Comparison of ENCODE assay signal across 1 cellular context in the genomic region with DNA sequence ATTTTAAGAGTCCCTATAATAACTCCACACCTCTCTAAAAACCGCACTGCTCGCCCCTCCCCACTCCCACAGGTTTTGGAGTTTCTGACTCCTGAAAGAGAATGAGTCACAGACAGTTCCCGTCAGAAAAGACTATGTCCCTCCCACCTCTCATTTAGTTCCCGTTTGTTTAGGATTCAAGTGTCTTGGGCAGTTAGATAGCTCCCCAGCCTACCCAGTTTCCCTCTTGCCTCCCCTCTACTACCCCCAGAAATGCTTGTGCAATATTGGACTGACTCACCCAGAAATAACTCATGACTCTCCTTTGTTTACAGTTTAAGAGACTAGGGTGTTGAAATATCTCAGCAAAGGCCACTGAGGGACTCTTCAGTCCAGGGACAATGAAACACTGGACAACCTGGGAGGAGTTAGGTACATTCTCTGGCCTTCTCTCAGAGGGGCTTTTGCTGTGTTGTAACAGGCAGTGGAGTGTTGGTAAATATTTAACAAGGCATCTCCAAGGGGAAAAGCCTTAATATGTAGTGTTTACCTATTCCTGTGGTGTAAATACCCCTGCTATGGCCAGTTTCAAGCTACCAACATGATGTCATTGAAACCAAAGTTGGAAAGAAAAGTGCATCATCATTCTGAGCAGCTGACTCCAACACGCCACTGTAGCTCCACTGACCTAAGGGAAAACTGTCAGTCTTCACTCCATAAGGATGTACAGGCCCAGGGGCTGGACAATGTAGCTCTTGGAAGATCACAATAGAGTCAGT.
TF ChIP-seq lines count a peak whose summit lies in the region.

No MANE protein-coding gene starts in this region.

TF ChIP-seq in HepG2, 621 proteins besides CTCF, POLR2A, EP300 and RAD21 (continued from another document and continues in another):
- TF ChIP-seq, protein P1, sequence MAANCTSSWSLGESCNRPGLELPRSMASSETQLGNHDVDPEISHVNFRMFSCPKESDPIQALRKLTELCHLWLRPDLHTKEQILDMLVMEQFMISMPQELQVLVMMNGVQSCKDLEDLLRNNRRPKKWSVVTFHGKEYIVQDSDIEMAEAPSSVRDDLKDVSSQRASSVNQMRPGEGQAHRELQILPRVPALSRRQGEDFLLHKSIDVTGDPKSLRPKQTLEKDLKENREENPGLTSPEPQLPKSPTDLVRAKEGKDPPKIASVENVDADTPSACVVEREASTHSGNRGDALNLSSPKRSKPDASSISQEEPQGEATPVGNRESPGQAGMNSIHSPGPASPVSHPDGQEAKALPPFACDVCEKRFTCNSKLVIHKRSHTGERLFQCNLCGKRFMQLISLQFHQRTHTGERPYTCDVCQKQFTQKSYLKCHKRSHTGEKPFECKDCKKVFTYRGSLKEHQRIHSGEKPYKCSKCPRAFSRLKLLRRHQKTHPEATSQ (CRISPR knock-in tag; IDR thresholded peaks at IDR 0.05; ENCODE audit: borderline replicate concordance): peak; percentile 60; the same call in 1 of the 2 replicates
- TF ChIP-seq NPAS2 (CRISPR knock-in tag; IDR thresholded peaks at IDR 0.05; ENCODE audit: borderline replicate concordance): no peak
- no peak for TF ChIP-seq HCFC1 (IDR thresholded peaks at IDR 0.05; ENCODE audit: low read depth, low read length)
- TF ChIP-seq, protein P2, sequence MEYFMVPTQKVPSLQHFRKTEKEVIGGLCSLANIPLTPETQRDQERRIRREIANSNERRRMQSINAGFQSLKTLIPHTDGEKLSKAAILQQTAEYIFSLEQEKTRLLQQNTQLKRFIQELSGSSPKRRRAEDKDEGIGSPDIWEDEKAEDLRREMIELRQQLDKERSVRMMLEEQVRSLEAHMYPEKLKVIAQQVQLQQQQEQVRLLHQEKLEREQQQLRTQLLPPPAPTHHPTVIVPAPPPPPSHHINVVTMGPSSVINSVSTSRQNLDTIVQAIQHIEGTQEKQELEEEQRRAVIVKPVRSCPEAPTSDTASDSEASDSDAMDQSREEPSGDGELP (IDR thresholded peaks at IDR 0.05; ENCODE audit: borderline replicate concordance, low read depth): peak; percentile 93
- TF ChIP-seq ARHGAP35 (CRISPR knock-in tag; IDR thresholded peaks at IDR 0.05; ENCODE audit: borderline replicate concordance): no peak
- peak; percentile 50; the same call in 1 of the 2 replicates for TF ChIP-seq SPEN (CRISPR knock-in tag; IDR thresholded peaks at IDR 0.05; ENCODE audit: low read depth)
- peak; percentile 82 for TF ChIP-seq SKI (IDR thresholded peaks at IDR 0.05; ENCODE audit: partially characterized antibody)
- TF ChIP-seq NCOA2 (CRISPR knock-in tag; IDR thresholded peaks at IDR 0.05): peak; percentile 96
- peak; percentile 96 for TF ChIP-seq FOXA1 (IDR thresholded peaks at IDR 0.05)
- TF ChIP-seq FOXA1 (CRISPR knock-in tag; IDR thresholded peaks at IDR 0.05): peak; percentile 92
- peak; percentile 99 for TF ChIP-seq PHF21A (CRISPR knock-in tag; IDR thresholded peaks at IDR 0.05)
- peak; percentile 99 for TF ChIP-seq ZBTB21 (CRISPR knock-in tag; IDR thresholded peaks at IDR 0.05)
- no peak for TF ChIP-seq SIN3B (IDR thresholded peaks at IDR 0.05; ENCODE audit: low read length)
- 0 out of 2 replicates have a peak, but pooled peaks have one; percentile 51 for TF ChIP-seq GZF1 (CRISPR knock-in tag; IDR thresholded peaks at IDR 0.05)
- peak; percentile 50; the same call in 1 of the 2 replicates for TF ChIP-seq ZNF652 (CRISPR knock-in tag; IDR thresholded peaks at IDR 0.05; ENCODE audit: borderline replicate concordance, low read depth)
- 0 out of 2 replicates have a peak, but pooled peaks have one; percentile 30 for TF ChIP-seq ZNF337 (CRISPR knock-in tag; IDR thresholded peaks at IDR 0.05; ENCODE audit: borderline replicate concordance, low read depth)
- 0 out of 2 replicates have a peak, but pooled peaks have one; percentile 37 for TF ChIP-seq MZF1 (CRISPR knock-in tag; IDR thresholded peaks at IDR 0.05; ENCODE audit: borderline replicate concordance)
- TF ChIP-seq SALL1 (CRISPR knock-in tag; IDR thresholded peaks at IDR 0.05): peak; percentile 84; the same call in 1 of the 2 replicates
- TF ChIP-seq SOX6 (IDR thresholded peaks at IDR 0.05): no peak
- peak; percentile 100 for TF ChIP-seq SOX6 (CRISPR knock-in tag; IDR thresholded peaks at IDR 0.05)
- TF ChIP-seq, protein P3, sequence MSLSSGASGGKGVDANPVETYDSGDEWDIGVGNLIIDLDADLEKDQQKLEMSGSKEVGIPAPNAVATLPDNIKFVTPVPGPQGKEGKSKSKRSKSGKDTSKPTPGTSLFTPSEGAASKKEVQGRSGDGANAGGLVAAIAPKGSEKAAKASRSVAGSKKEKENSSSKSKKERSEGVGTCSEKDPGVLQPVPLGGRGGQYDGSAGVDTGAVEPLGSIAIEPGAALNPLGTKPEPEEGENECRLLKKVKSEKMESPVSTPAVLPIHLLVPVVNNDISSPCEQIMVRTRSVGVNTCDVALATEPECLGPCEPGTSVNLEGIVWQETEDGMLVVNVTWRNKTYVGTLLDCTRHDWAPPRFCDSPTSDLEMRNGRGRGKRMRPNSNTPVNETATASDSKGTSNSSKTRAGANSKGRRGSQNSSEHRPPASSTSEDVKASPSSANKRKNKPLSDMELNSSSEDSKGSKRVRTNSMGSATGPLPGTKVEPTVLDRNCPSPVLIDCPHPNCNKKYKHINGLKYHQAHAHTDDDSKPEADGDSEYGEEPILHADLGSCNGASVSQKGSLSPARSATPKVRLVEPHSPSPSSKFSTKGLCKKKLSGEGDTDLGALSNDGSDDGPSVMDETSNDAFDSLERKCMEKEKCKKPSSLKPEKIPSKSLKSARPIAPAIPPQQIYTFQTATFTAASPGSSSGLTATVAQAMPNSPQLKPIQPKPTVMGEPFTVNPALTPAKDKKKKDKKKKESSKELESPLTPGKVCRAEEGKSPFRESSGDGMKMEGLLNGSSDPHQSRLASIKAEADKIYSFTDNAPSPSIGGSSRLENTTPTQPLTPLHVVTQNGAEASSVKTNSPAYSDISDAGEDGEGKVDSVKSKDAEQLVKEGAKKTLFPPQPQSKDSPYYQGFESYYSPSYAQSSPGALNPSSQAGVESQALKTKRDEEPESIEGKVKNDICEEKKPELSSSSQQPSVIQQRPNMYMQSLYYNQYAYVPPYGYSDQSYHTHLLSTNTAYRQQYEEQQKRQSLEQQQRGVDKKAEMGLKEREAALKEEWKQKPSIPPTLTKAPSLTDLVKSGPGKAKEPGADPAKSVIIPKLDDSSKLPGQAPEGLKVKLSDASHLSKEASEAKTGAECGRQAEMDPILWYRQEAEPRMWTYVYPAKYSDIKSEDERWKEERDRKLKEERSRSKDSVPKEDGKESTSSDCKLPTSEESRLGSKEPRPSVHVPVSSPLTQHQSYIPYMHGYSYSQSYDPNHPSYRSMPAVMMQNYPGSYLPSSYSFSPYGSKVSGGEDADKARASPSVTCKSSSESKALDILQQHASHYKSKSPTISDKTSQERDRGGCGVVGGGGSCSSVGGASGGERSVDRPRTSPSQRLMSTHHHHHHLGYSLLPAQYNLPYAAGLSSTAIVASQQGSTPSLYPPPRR (CRISPR knock-in tag; IDR thresholded peaks at IDR 0.05; ENCODE audit: borderline replicate concordance): peak; percentile 91; the same call in 1 of the 2 replicates
- TF ChIP-seq STAT5B (CRISPR knock-in tag; IDR thresholded peaks at IDR 0.05): no peak; the same call in 1 of the 2 replicates
- TF ChIP-seq PAX8 (CRISPR knock-in tag; IDR thresholded peaks at IDR 0.05; ENCODE audit: borderline replicate concordance): no peak
- no peak for TF ChIP-seq ZNF562 (CRISPR knock-in tag; IDR thresholded peaks at IDR 0.05; ENCODE audit: borderline replicate concordance)
- TF ChIP-seq ZSCAN25 (CRISPR knock-in tag; IDR thresholded peaks at IDR 0.05): peak; percentile 92
- TF ChIP-seq, protein P4, sequence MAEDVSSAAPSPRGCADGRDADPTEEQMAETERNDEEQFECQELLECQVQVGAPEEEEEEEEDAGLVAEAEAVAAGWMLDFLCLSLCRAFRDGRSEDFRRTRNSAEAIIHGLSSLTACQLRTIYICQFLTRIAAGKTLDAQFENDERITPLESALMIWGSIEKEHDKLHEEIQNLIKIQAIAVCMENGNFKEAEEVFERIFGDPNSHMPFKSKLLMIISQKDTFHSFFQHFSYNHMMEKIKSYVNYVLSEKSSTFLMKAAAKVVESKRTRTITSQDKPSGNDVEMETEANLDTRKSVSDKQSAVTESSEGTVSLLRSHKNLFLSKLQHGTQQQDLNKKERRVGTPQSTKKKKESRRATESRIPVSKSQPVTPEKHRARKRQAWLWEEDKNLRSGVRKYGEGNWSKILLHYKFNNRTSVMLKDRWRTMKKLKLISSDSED (CRISPR knock-in tag; IDR thresholded peaks at IDR 0.05): no peak
- TF ChIP-seq KMT2B (CRISPR knock-in tag; IDR thresholded peaks at IDR 0.05): peak; percentile 44; the same call in 1 of the 2 replicates
- TF ChIP-seq REXO4 (CRISPR knock-in tag; IDR thresholded peaks at IDR 0.05; ENCODE audit: borderline replicate concordance): no peak
- TF ChIP-seq SIX1 (CRISPR knock-in tag; IDR thresholded peaks at IDR 0.05; ENCODE audit: borderline replicate concordance): peak; percentile 42; the same call in 1 of the 2 replicates
- TF ChIP-seq, protein P5, sequence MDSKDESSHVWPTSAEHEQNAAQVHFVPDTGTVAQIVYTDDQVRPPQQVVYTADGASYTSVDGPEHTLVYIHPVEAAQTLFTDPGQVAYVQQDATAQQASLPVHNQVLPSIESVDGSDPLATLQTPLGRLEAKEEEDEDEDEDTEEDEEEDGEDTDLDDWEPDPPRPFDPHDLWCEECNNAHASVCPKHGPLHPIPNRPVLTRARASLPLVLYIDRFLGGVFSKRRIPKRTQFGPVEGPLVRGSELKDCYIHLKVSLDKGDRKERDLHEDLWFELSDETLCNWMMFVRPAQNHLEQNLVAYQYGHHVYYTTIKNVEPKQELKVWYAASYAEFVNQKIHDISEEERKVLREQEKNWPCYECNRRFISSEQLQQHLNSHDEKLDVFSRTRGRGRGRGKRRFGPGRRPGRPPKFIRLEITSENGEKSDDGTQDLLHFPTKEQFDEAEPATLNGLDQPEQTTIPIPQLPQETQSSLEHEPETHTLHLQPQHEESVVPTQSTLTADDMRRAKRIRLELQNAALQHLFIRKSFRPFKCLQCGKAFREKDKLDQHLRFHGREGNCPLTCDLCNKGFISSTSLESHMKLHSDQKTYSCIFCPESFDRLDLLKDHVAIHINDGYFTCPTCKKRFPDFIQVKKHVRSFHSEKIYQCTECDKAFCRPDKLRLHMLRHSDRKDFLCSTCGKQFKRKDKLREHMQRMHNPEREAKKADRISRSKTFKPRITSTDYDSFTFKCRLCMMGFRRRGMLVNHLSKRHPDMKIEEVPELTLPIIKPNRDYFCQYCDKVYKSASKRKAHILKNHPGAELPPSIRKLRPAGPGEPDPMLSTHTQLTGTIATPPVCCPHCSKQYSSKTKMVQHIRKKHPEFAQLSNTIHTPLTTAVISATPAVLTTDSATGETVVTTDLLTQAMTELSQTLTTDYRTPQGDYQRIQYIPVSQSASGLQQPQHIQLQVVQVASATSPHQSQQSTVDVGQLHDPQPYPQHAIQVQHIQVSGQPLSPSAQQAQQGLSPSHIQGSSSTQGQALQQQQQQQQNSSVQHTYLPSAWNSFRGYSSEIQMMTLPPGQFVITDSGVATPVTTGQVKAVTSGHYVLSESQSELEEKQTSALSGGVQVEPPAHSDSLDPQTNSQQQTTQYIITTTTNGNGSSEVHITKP (CRISPR knock-in tag; IDR thresholded peaks at IDR 0.05; ENCODE audit: low read depth): peak; percentile 91
- TF ChIP-seq, protein P6, sequence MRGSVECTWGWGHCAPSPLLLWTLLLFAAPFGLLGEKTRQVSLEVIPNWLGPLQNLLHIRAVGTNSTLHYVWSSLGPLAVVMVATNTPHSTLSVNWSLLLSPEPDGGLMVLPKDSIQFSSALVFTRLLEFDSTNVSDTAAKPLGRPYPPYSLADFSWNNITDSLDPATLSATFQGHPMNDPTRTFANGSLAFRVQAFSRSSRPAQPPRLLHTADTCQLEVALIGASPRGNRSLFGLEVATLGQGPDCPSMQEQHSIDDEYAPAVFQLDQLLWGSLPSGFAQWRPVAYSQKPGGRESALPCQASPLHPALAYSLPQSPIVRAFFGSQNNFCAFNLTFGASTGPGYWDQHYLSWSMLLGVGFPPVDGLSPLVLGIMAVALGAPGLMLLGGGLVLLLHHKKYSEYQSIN (CRISPR knock-in tag; IDR thresholded peaks at IDR 0.05; ENCODE audit: borderline replicate concordance): no peak
- TF ChIP-seq ETV5 (CRISPR knock-in tag; IDR thresholded peaks at IDR 0.05; ENCODE audit: borderline replicate concordance): peak; percentile 70; the same call in 1 of the 2 replicates
- TF ChIP-seq SRSF4 (IDR thresholded peaks at IDR 0.05; ENCODE audit: low read depth, low read length, poor library complexity, severe bottlenecking): no peak
- TF ChIP-seq, protein P7, sequence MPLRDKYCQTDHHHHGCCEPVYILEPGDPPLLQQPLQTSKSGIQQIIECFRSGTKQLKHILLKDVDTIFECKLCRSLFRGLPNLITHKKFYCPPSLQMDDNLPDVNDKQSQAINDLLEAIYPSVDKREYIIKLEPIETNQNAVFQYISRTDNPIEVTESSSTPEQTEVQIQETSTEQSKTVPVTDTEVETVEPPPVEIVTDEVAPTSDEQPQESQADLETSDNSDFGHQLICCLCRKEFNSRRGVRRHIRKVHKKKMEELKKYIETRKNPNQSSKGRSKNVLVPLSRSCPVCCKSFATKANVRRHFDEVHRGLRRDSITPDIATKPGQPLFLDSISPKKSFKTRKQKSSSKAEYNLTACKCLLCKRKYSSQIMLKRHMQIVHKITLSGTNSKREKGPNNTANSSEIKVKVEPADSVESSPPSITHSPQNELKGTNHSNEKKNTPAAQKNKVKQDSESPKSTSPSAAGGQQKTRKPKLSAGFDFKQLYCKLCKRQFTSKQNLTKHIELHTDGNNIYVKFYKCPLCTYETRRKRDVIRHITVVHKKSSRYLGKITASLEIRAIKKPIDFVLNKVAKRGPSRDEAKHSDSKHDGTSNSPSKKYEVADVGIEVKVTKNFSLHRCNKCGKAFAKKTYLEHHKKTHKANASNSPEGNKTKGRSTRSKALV (CRISPR knock-in tag; IDR thresholded peaks at IDR 0.05): no peak; the same call in 1 of the 2 replicates
- TF ChIP-seq ZNF746 (CRISPR knock-in tag; IDR thresholded peaks at IDR 0.05): peak; percentile 91
- TF ChIP-seq TCF7 (IDR thresholded peaks at IDR 0.05; ENCODE audit: low read depth): peak; percentile 69
- TF ChIP-seq, protein P8, sequence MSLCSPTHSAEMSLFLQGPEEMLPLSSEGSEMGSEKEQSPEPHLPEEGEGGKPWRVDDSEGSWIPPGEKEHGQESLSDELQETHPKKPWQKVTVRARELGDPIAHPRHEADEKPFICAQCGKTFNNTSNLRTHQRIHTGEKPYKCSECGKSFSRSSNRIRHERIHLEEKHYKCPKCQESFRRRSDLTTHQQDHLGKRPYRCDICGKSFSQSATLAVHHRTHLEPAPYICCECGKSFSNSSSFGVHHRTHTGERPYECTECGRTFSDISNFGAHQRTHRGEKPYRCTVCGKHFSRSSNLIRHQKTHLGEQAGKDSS (CRISPR knock-in tag; IDR thresholded peaks at IDR 0.05; ENCODE audit: borderline replicate concordance, low read depth): peak; percentile 74; the same call in 1 of the 2 replicates
- TF ChIP-seq ZNF33A (CRISPR knock-in tag; IDR thresholded peaks at IDR 0.05; ENCODE audit: borderline replicate concordance): no peak
- no peak for TF ChIP-seq MTF2 (CRISPR knock-in tag; IDR thresholded peaks at IDR 0.05; ENCODE audit: borderline replicate concordance)
- TF ChIP-seq, protein P9, sequence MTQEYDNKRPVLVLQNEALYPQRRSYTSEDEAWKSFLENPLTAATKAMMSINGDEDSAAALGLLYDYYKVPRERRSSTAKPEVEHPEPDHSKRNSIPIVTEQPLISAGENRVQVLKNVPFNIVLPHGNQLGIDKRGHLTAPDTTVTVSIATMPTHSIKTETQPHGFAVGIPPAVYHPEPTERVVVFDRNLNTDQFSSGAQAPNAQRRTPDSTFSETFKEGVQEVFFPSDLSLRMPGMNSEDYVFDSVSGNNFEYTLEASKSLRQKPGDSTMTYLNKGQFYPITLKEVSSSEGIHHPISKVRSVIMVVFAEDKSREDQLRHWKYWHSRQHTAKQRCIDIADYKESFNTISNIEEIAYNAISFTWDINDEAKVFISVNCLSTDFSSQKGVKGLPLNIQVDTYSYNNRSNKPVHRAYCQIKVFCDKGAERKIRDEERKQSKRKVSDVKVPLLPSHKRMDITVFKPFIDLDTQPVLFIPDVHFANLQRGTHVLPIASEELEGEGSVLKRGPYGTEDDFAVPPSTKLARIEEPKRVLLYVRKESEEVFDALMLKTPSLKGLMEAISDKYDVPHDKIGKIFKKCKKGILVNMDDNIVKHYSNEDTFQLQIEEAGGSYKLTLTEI (CRISPR knock-in tag; conservative IDR thresholded peaks at IDR 0.05): no peak
